1 cellular context compared by ENCODE assay signal in the genomic region with DNA sequence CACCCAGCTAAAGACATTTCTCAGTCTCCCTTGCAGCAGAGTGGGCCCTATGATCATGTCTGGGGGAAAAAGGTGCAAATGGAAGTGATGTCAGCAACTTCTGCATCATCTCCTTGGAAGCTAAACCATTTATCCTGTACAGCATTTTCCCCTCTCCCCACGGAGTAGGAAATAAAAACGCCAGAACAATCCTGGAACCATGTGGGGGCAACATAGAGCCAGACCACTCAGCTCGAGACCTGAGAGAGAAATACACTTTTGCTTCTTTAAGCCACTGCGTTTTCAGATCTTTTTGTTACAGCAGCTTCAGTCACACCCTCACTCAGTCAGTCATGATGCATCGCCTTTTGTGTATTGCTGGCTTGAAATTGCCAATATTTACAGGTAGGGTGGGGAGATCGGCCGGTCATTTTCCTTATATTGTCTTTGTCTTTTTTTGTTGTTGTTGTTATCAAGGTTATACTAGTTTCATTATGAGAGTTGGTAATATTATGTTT.
TF ChIP-seq lines count a peak whose summit lies in the region.

No MANE protein-coding gene starts in this region.

TF ChIP-seq in IMR-90, 13 proteins besides CTCF, POLR2A, EP300 and RAD21:
- TF ChIP-seq NFE2L2 (IDR thresholded peaks at IDR 0.05; ENCODE audit: low read depth, low read length) (no peak), MXI1 (IDR thresholded peaks at IDR 0.05; ENCODE audit: borderline replicate concordance, low read depth, low read length) (no peak), MAZ (IDR thresholded peaks at IDR 0.05; ENCODE audit: borderline replicate concordance, low read depth, low read length) (no peak), RFX5 (IDR thresholded peaks at IDR 0.05; ENCODE audit: low read depth, low read length) (no peak), CEBPB (IDR thresholded peaks at IDR 0.05; ENCODE audit: low read depth, low read length) (no peak), SMC3 (IDR thresholded peaks at IDR 0.05; ENCODE audit: low read depth, low read length) (no peak), FOS (IDR thresholded peaks at IDR 0.05; ENCODE audit: low read depth, low read length) (no peak), RCOR1 (IDR thresholded peaks at IDR 0.05; ENCODE audit: insufficient replicate concordance, low read length) (no peak), MAFK (IDR thresholded peaks at IDR 0.05; ENCODE audit: low read depth, low read length) (no peak), USF2 (IDR thresholded peaks at IDR 0.05; ENCODE audit: low read depth, low read length) (no peak), CHD1 (IDR thresholded peaks at IDR 0.05; ENCODE audit: low read depth, low read length) (no peak), BHLHE40 (IDR thresholded peaks at IDR 0.05; ENCODE audit: low read depth, low read length) (no peak)
- TF ChIP-seq, protein P1, sequence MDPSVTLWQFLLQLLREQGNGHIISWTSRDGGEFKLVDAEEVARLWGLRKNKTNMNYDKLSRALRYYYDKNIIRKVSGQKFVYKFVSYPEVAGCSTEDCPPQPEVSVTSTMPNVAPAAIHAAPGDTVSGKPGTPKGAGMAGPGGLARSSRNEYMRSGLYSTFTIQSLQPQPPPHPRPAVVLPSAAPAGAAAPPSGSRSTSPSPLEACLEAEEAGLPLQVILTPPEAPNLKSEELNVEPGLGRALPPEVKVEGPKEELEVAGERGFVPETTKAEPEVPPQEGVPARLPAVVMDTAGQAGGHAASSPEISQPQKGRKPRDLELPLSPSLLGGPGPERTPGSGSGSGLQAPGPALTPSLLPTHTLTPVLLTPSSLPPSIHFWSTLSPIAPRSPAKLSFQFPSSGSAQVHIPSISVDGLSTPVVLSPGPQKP (IDR thresholded peaks at IDR 0.05; ENCODE audit: borderline replicate concordance, low read depth, low read length), result no peak
